8 cellular contexts compared by ENCODE assay signal in the genomic region with DNA sequence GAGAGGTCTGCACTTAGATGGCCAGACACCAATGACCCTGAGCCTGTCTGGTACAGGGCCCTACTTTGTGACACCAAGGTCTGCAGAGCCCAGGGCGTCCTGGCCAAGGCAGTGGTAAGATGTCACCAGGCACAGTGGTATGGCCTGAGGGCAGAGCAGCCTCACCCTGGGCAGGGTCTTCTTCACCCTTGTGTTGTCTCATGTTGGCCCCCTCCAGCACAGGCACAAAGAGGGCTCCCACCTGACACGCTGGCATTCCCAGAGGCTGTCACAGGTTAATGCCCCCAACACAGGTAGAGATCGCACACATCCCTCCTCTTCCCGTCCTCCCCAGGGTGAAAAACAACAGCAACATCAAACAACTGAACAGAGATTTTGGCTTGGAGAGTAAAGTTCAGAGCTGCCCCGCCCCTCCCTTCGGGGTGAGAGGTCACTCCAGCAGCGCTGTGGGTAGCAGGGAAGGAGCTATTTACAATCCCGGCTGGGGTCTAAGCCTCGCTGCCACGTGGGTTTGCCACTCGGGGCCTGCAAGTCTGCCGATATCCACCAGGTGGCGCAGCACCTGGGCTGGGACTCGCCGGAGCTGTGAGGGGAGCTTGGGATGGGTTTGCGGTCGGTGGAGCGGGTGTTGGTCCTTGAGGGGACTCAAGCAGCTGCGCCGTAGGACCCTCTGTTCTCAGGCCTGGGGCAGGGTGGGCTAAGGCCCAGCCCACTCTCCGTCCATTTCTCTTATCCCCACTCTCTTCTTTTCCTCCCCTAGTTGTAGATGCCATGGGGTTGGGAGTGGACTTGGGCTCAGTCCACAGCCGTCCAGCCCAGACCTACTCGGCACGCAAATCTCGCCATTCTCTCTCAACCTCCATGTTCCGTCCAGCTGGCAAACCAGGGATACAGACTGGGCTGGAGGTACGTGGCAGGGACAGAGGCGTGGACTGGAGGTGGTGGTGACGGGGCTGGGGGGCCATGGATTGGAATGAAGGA. TPM values are rescaled to one million over a fixed set of nuclear protein-coding genes. Genes with fewer than 3 reads are reported as not detected.
DNase-seq lines count a peak whose midpoint lies in the region; ATAC-seq and TF ChIP-seq lines count a peak whose summit lies in the region.

No MANE protein-coding gene starts in this region.

- H3K4me3 ChIP-seq in GM06990 (replicated peaks; ENCODE audit: low read depth, low read length) (no peak overlapping the region), left ventricle myocardium inferior (no peak overlapping the region), retinal pigment epithelial cell (ENCODE audit: low read length) (no peak overlapping the region)

- peaks cover 29% of the 10 kb centered on the region for H3K4me1 ChIP-seq in left ventricle myocardium inferior

- peak; percentile 97 for TF ChIP-seq CTCF in GM06990 (IDR thresholded peaks at IDR 0.05; ENCODE audit: insufficient read depth, low read length, poor library complexity, severe bottlenecking)
- TF ChIP-seq CTCF in left ventricle myocardium inferior (IDR thresholded peaks at IDR 0.05; ENCODE audit: borderline replicate concordance): peak; percentile 99
- peak; percentile 95 for TF ChIP-seq CTCF in retinal pigment epithelial cell (conservative IDR thresholded peaks at IDR 0.05; ENCODE audit: low read depth, low read length)

- H3K27ac ChIP-seq in left ventricle myocardium inferior (replicated peaks): no peak overlapping the region

- H3K27me3 ChIP-seq in GM06990 (replicated peaks; ENCODE audit: control insufficient read depth, insufficient read depth, low read length): peaks cover 1% of the 10 kb centered on the region
- no peaks in the 10 kb centered on the region for H3K27me3 ChIP-seq in left ventricle myocardium inferior (ENCODE audit: low read depth)

- no peak for ATAC-seq in GM19023 (IDR thresholded peaks at IDR 0.05; ENCODE audit: unreplicated experiment)
- no peak for ATAC-seq in GM19397 (IDR thresholded peaks at IDR 0.05; ENCODE audit: unreplicated experiment)

- DNase-seq in GM06990 (ENCODE audit: extremely low read depth, insufficient read length) (peak; percentile 73), NCI-H1105 (lab: John Stamatoyannopoulos, UW) (peak; percentile 74), T follicular helper cell (ENCODE audit: low read depth) (peak; percentile 71), left ventricle myocardium inferior (peak; percentile 70), retinal pigment epithelial cell (ENCODE audit: low read depth) (no peak)
- peak; percentile 63 for DNase-seq in activated naive CD8-positive, alpha-beta T cell treated with anti-CD3 and anti-CD28 coated beads, Interleukin-2, amount 50 U/mL, for 16 hours (ENCODE audit: low read depth, low spot score)

- H3K36me3 ChIP-seq in GM06990 (ENCODE audit: control insufficient read depth, insufficient read depth, low read length) (no peaks in the 10 kb centered on the region), left ventricle myocardium inferior (no peaks in the 10 kb centered on the region)

- intact Hi-C loops in left ventricle myocardium inferior (cut with micrococcal nuclease): loop anchor here (5.0 kb wide), 2 partner anchors 36 to 76 kb away; partner anchors contain the start of gene EFNA1

- no peaks in the 10 kb centered on the region for H3K9me3 ChIP-seq in left ventricle myocardium inferior (replicated peaks)

RNA-seq across cellular contexts. Expression of gene EFNA3, which starts 12.7 kb away (rescaled TPM):
- 0.71 TPM for total RNA-seq in left ventricle myocardium inferior

RNA-seq across cellular contexts. Expression of gene EFNA4, which starts 27.8 kb away (rescaled TPM):
- 1.7 TPM for total RNA-seq in left ventricle myocardium inferior

RNA-seq across cellular contexts. Expression of gene EFNA1, which starts 36.3 kb away (rescaled TPM):
- total RNA-seq in left ventricle myocardium inferior: 42.9 TPM

RNA-seq across cellular contexts. Expression of gene ADAM15, which starts 40.2 kb away (rescaled TPM):
- total RNA-seq in left ventricle myocardium inferior: 82.1 TPM

RNA-seq across cellular contexts. Expression of gene SLC50A1, which starts 44.3 kb away (rescaled TPM):
- total RNA-seq in left ventricle myocardium inferior: 8.2 TPM
